ENCODE assay signal across 29 cellular contexts in genomic region chr13:62049992-62050391, GRCh38.
"Had no signal": no experiment of that assay in that cellular context is flagged by ENCODE, and none has a peak within 500 bp of the region (broad histone marks: within the 10 kb centered on the region; RNA-seq: fewer than 3 reads in every experiment).

No MANE protein-coding gene starts in this region.

- H3K36me3 ChIP-seq: neutrophil, pancreas, right lobe of liver, sigmoid colon, suprapubic skin, tibial artery, transverse colon, upper lobe of right lung, uterus had no signal

- H3K27me3 Mint-ChIP-seq: naive thymus-derived CD8-positive, alpha-beta T cell; natural killer cell treated with Interleukin-12 subunit alpha and Interleukin-12 subunit beta and Interleukin-15 and Interleukin-18, amount 100 ng/mL, for 72 hours; stimulated activated memory B cell treated with anti-CD40 and anti-IgM and Interleukin-4, amounts not matched to agents 10 μg/mL and 1 μg/mL and 100 μg/mL, for 72 hours; stimulated activated naive CD8-positive, alpha-beta T cell treated with anti-CD3 and anti-CD28 coated beads, Interleukin-15, amount 100 ng/mL, for 72 hours; type B pancreatic cell had no signal

- ATAC-seq: naive thymus-derived CD8-positive, alpha-beta T cell; natural killer cell treated with Interleukin-12 subunit alpha and Interleukin-12 subunit beta and Interleukin-15 and Interleukin-18, amount 100 ng/mL, for 72 hours; pancreas; psoas muscle; right cardiac atrium; right lobe of liver; stimulated activated memory B cell treated with anti-CD40 and anti-IgM and Interleukin-4, amounts not matched to agents 10 μg/mL and 1 μg/mL and 100 μg/mL, for 72 hours; stimulated activated naive CD8-positive, alpha-beta T cell treated with anti-CD3 and anti-CD28 coated beads, Interleukin-15, amount 100 ng/mL, for 72 hours; stimulated activated naive CD8-positive, alpha-beta T cell treated with anti-CD3 and anti-CD28 coated beads, Interleukin-15, Interleukin-2, amounts not matched to agents 100 U/mL and 50 U/mL, for 24 hours; upper lobe of right lung had no signal

- H3K27ac Mint-ChIP-seq: naive thymus-derived CD8-positive, alpha-beta T cell; natural killer cell treated with Interleukin-12 subunit alpha and Interleukin-12 subunit beta and Interleukin-15 and Interleukin-18, amount 100 ng/mL, for 72 hours; nephron progenitor cell; stimulated activated memory B cell treated with anti-CD40 and anti-IgM and Interleukin-4, amounts not matched to agents 10 μg/mL and 1 μg/mL and 100 μg/mL, for 72 hours; stimulated activated naive CD8-positive, alpha-beta T cell treated with anti-CD3 and anti-CD28 coated beads, Interleukin-15, amount 100 ng/mL, for 72 hours; type B pancreatic cell had no signal

- H3K4me3 Mint-ChIP-seq: naive thymus-derived CD8-positive, alpha-beta T cell; natural killer cell treated with Interleukin-12 subunit alpha and Interleukin-12 subunit beta and Interleukin-15 and Interleukin-18, amount 100 ng/mL, for 72 hours; nephron progenitor cell; neural crest cell; stimulated activated memory B cell treated with anti-CD40 and anti-IgM and Interleukin-4, amounts not matched to agents 10 μg/mL and 1 μg/mL and 100 μg/mL, for 72 hours; stimulated activated naive CD8-positive, alpha-beta T cell treated with anti-CD3 and anti-CD28 coated beads, Interleukin-15, amount 100 ng/mL, for 72 hours; type B pancreatic cell had no signal

- H3K27me3 ChIP-seq: neutrophil, pancreas, right lobe of liver, sigmoid colon, suprapubic skin, testis, tibial artery, transverse colon, upper lobe of right lung, uterus had no signal

- FAIRE-seq: pancreas, small intestine had no signal

- H3K27ac ChIP-seq: neutrophil, pancreas, psoas muscle, right lobe of liver, sigmoid colon, suprapubic skin, testis, tibial artery, transverse colon, upper lobe of right lung, uterus had no signal

- H3K4me1 ChIP-seq: pancreas, psoas muscle, right lobe of liver, sigmoid colon, suprapubic skin, testis, tibial artery, transverse colon, upper lobe of right lung, uterus had no signal

- H3K4me1 Mint-ChIP-seq: naive thymus-derived CD8-positive, alpha-beta T cell; nephron progenitor cell; neural crest cell; stimulated activated memory B cell treated with anti-CD40 and anti-IgM and Interleukin-4, amounts not matched to agents 10 μg/mL and 1 μg/mL and 100 μg/mL, for 72 hours; stimulated activated naive CD8-positive, alpha-beta T cell treated with anti-CD3 and anti-CD28 coated beads, Interleukin-15, amount 100 ng/mL, for 72 hours had no signal

- H3K36me3 Mint-ChIP-seq: naive thymus-derived CD8-positive, alpha-beta T cell; stimulated activated memory B cell treated with anti-CD40 and anti-IgM and Interleukin-4, amounts not matched to agents 10 μg/mL and 1 μg/mL and 100 μg/mL, for 72 hours; type B pancreatic cell had no signal

- H3K4me3 ChIP-seq: pancreas, psoas muscle, right lobe of liver, sigmoid colon, suprapubic skin, testis, tibial artery, transverse colon, upper lobe of right lung, uterus had no signal

- DNase-seq: naive thymus-derived CD8-positive, alpha-beta T cell; nephron progenitor cell; nucleus accumbens; pancreas; psoas muscle; right cardiac atrium; right lobe of liver; sigmoid colon; small intestine; stimulated activated CD4-positive, alpha-beta T cell treated with anti-CD3 and anti-CD28 coated beads, Interleukin-15, amount 100 ng/mL, for 24 hours; stimulated activated CD4-positive, alpha-beta T cell treated with anti-CD3 and anti-CD28 coated beads, Interleukin-2, amount 100 ng/mL, for 24 hours; stimulated activated CD4-positive, alpha-beta T cell treated with anti-CD3 and anti-CD28 coated beads, Interleukin-2, amount 100 ng/mL, for 48 hours; stimulated activated CD4-positive, alpha-beta T cell treated with anti-CD3 and anti-CD28 coated beads, Interleukin-4, amount 100 ng/mL, for 4 hours; stimulated activated CD8-positive, alpha-beta memory T cell treated with anti-CD3 and anti-CD28 coated beads, Interleukin-4, amount 100 ng/mL, for 48 hours; stimulated activated naive CD4-positive, alpha-beta T cell; stimulated activated naive CD8-positive, alpha-beta T cell treated with anti-CD3 and anti-CD28 coated beads, Interleukin-15, amount 100 ng/mL, for 72 hours; stimulated activated naive CD8-positive, alpha-beta T cell treated with anti-CD3 and anti-CD28 coated beads, Interleukin-15, Interleukin-2, amounts not matched to agents 100 U/mL and 50 U/mL, for 24 hours; substantia nigra; testis; tibial artery; transverse colon; upper lobe of right lung; uterus had no signal

- H3K9me3 Mint-ChIP-seq: type B pancreatic cell had no signal

- H3K9me3 ChIP-seq: neutrophil, pancreas, psoas muscle, right lobe of liver, testis, upper lobe of right lung, uterus had no signal
